ENCODE assay signal across 14 cellular contexts in genomic region chr4:168618577-168619265, GRCh38.
A peak's percentile ranks its signal among the peaks of the same experiment; 100 is the strongest.
DNase-seq lines count a peak whose midpoint lies in the region; ATAC-seq and TF ChIP-seq lines count a peak whose summit lies in the region.
"Had no signal": no experiment of that assay in that cellular context is flagged by ENCODE, and none has a peak within 500 bp of the region (broad histone marks: within the 10 kb centered on the region; RNA-seq: fewer than 3 reads in every experiment).

No MANE protein-coding gene starts in this region.

- H3K4me1 Mint-ChIP-seq in naive thymus-derived CD4-positive, alpha-beta T cell: no peaks in the 10 kb centered on the region
- no peaks in the 10 kb centered on the region for H3K4me1 Mint-ChIP-seq in T-helper 2 cell treated with Interferon-gamma antibody and Interleukin-4, amounts not matched to agents 5 μg/mL and 100 μg/mL, for 36 hours (ENCODE audit: low read depth)

- no peaks in the 10 kb centered on the region for H3K9me3 ChIP-seq in skeletal muscle satellite cell (replicated peaks; ENCODE audit: low read length)
- no peaks in the 10 kb centered on the region for H3K9me3 ChIP-seq in naive thymus-derived CD4-positive, alpha-beta T cell (ENCODE audit: control insufficient read depth in 2 of 3, low read length in 3 of 3)
- H3K9me3 ChIP-seq: HAP-1 had no signal

- peak overlapping the region; percentile 54 for H3K4me2 ChIP-seq in skeletal muscle satellite cell (ENCODE audit: low read length)

- TF ChIP-seq RAD21 in Ishikawa (IDR thresholded peaks at IDR 0.05; ENCODE audit: low read depth): no peak

- peak; percentile 86 for ATAC-seq in left ventricle myocardium superior
- no peak for ATAC-seq in naive thymus-derived CD4-positive, alpha-beta T cell
- ATAC-seq: CD8-positive, alpha-beta T cell had no signal

- in situ Hi-C loops in astrocyte of the spinal cord (cut with HindIII; ENCODE audit: low sequenced_read_pairs) (no loop called here), ACHN (cut with HindIII; ENCODE audit: low pct_ligation_motif_present, low pct_unique_long_range_greater_than_20kb, low sequenced_read_pairs) (no loop called here)

- peak; percentile 90 for DNase-seq in astrocyte of the spinal cord (ENCODE audit: low read depth, low spot score)
- no peak for DNase-seq in left ventricle myocardium superior
- DNase-seq in ACHN: no peak
- no peak for DNase-seq in naive thymus-derived CD4-positive, alpha-beta T cell
- DNase-seq in T-helper 2 cell treated with Interferon-gamma antibody and Interleukin-4, amounts not matched to agents 5 μg/mL and 100 μg/mL, for 36 hours (ENCODE audit: low spot score): no peak
- DNase-seq: activated naive CD4-positive, alpha-beta T cell treated with anti-CD3 and anti-CD28 coated beads, Interleukin-2, amount 50 U/mL, for 16 hours; CD8-positive, alpha-beta T cell; SIG-M5; stimulated activated naive CD4-positive, alpha-beta T cell treated with Interleukin-2 at 50 U/mL for 16 hours had no signal

- no peak overlapping the region for H3K27ac ChIP-seq in naive thymus-derived CD4-positive, alpha-beta T cell (ENCODE audit: low read depth, low read length)
- H3K27ac ChIP-seq: VCaP had no signal

- H3K4me3 Mint-ChIP-seq in naive thymus-derived CD4-positive, alpha-beta T cell: no peak overlapping the region
- no peak overlapping the region for H3K4me3 Mint-ChIP-seq in T-helper 2 cell treated with Interferon-gamma antibody and Interleukin-4, amounts not matched to agents 5 μg/mL and 100 μg/mL, for 36 hours
- H3K4me3 Mint-ChIP-seq: CD8-positive, alpha-beta T cell; dendritic cell treated with granulocyte-macrophage colony-stimulating factor and Interleukin-4, amounts not matched to agents 40 ng/mL and 50 ng/mL, for 4 days had no signal

- peaks cover 82% of the 10 kb centered on the region for H3K4me1 ChIP-seq in skeletal muscle satellite cell (ENCODE audit: control insufficient read depth, insufficient read depth, low read length)
- no peaks in the 10 kb centered on the region for H3K4me1 ChIP-seq in naive thymus-derived CD4-positive, alpha-beta T cell (ENCODE audit: control insufficient read depth in 2 of 2, insufficient read depth in 2 of 2, low read length in 2 of 2)

- no peaks in the 10 kb centered on the region for H3K27me3 ChIP-seq in skeletal muscle satellite cell (ENCODE audit: control insufficient read depth, insufficient read depth, low read length)
- no peaks in the 10 kb centered on the region for H3K27me3 ChIP-seq in naive thymus-derived CD4-positive, alpha-beta T cell (ENCODE audit: control insufficient read depth in 2 of 2, insufficient read depth in 2 of 2, low read length in 2 of 2)

- intact Hi-C loops in left ventricle myocardium superior (cut with micrococcal nuclease): no loop called here
- intact Hi-C loops in naive thymus-derived CD4-positive, alpha-beta T cell (cut with micrococcal nuclease): no loop called here

- CTCF ChIA-PET in naive thymus-derived CD4-positive, alpha-beta T cell (lab: Charles Lee): interaction anchor here (0.5 kb wide), 1 partner anchor 76 kb away, joined by 4 read pairs; no protein-coding TSS in a partner anchor

- H3K4me3 ChIP-seq in astrocyte of the spinal cord (ENCODE audit: low read depth, low read length) (no peak overlapping the region), skeletal muscle satellite cell (ENCODE audit: low read length) (peak overlapping the region; percentile 15)
- H3K4me3 ChIP-seq in naive thymus-derived CD4-positive, alpha-beta T cell (ENCODE audit: low read length): no peak overlapping the region
- H3K4me3 ChIP-seq: HAP-1 had no signal

- H3K9me3 Mint-ChIP-seq in naive thymus-derived CD4-positive, alpha-beta T cell: no peaks in the 10 kb centered on the region
- H3K9me3 Mint-ChIP-seq in T-helper 2 cell treated with Interferon-gamma antibody and Interleukin-4, amounts not matched to agents 5 μg/mL and 100 μg/mL, for 36 hours: no peaks in the 10 kb centered on the region
- H3K9me3 Mint-ChIP-seq: CD8-positive, alpha-beta T cell; dendritic cell treated with granulocyte-macrophage colony-stimulating factor and Interleukin-4, amounts not matched to agents 40 ng/mL and 50 ng/mL, for 4 days had no signal

- H3K27ac Mint-ChIP-seq in naive thymus-derived CD4-positive, alpha-beta T cell: no peak overlapping the region
- no peak overlapping the region for H3K27ac Mint-ChIP-seq in T-helper 2 cell treated with Interferon-gamma antibody and Interleukin-4, amounts not matched to agents 5 μg/mL and 100 μg/mL, for 36 hours
- H3K27ac Mint-ChIP-seq: CD8-positive, alpha-beta T cell; dendritic cell treated with granulocyte-macrophage colony-stimulating factor and Interleukin-4, amounts not matched to agents 40 ng/mL and 50 ng/mL, for 4 days had no signal

- peaks cover 20 to 36% (median 30%) of the 10 kb centered on the region in 5 donors for H3K27me3 Mint-ChIP-seq in naive thymus-derived CD4-positive, alpha-beta T cell
- H3K27me3 Mint-ChIP-seq in T-helper 2 cell treated with Interferon-gamma antibody and Interleukin-4, amounts not matched to agents 5 μg/mL and 100 μg/mL, for 36 hours (ENCODE audit: low read depth): peaks cover 22% of the 10 kb centered on the region
- H3K27me3 Mint-ChIP-seq: dendritic cell treated with granulocyte-macrophage colony-stimulating factor and Interleukin-4, amounts not matched to agents 40 ng/mL and 50 ng/mL, for 4 days had no signal

- H3K9ac ChIP-seq in skeletal muscle satellite cell (ENCODE audit: low read depth, low read length): peak overlapping the region; percentile 83

- H3K36me3 ChIP-seq in skeletal muscle satellite cell (ENCODE audit: insufficient read depth, low read length): no peaks in the 10 kb centered on the region
- H3K36me3 ChIP-seq in naive thymus-derived CD4-positive, alpha-beta T cell (ENCODE audit: control insufficient read depth in 2 of 3, insufficient read depth in 3 of 3, low read length in 3 of 3): no peaks in the 10 kb centered on the region
- H3K36me3 ChIP-seq: HAP-1 had no signal

- peak; percentile 77 for TF ChIP-seq EP300 in Ishikawa (IDR thresholded peaks at IDR 0.05; ENCODE audit: borderline replicate concordance)

- POLR2A ChIA-PET in naive thymus-derived CD4-positive, alpha-beta T cell (lab: Charles Lee): no interaction called here

- no peak for TF ChIP-seq CTCF in astrocyte of the spinal cord (IDR thresholded peaks at IDR 0.05; ENCODE audit: low read depth, low read length)

- no peaks in the 10 kb centered on the region for H3K36me3 Mint-ChIP-seq in naive thymus-derived CD4-positive, alpha-beta T cell
- H3K36me3 Mint-ChIP-seq in T-helper 2 cell treated with Interferon-gamma antibody and Interleukin-4, amounts not matched to agents 5 μg/mL and 100 μg/mL, for 36 hours (ENCODE audit: low read depth): no peaks in the 10 kb centered on the region
- H3K36me3 Mint-ChIP-seq: CD8-positive, alpha-beta T cell had no signal

TF ChIP-seq in Ishikawa, 13 proteins besides CTCF, POLR2A, EP300 and RAD21:
- TF ChIP-seq ZBTB7A (IDR thresholded peaks at IDR 0.05; ENCODE audit: low read depth): no peak
- no peak for TF ChIP-seq CEBPB (IDR thresholded peaks at IDR 0.05)
- TF ChIP-seq NFIC (IDR thresholded peaks at IDR 0.05): peak; percentile 49
- TF ChIP-seq CREB1 (IDR thresholded peaks at IDR 0.05; ENCODE audit: low read depth): no peak
- TF ChIP-seq USF1 (IDR thresholded peaks at IDR 0.05): no peak
- no peak for TF ChIP-seq YY1 (IDR thresholded peaks at IDR 0.05; ENCODE audit: low read depth)
- no peak; the same call in 1 of the 2 replicates for TF ChIP-seq FOXM1 (IDR thresholded peaks at IDR 0.05; ENCODE audit: borderline replicate concordance, low read depth)
- peak; percentile 67 for TF ChIP-seq TCF12 (IDR thresholded peaks at IDR 0.05; ENCODE audit: low read depth)
- peak; percentile 47 for TF ChIP-seq MAX (IDR thresholded peaks at IDR 0.05)
- no peak for TF ChIP-seq TAF1 (IDR thresholded peaks at IDR 0.05; ENCODE audit: low read depth)
- TF ChIP-seq TEAD4 (IDR thresholded peaks at IDR 0.05): peak; percentile 83
- TF ChIP-seq REST (IDR thresholded peaks at IDR 0.05; ENCODE audit: low read depth): no peak
- no peak for TF ChIP-seq EGR1 (IDR thresholded peaks at IDR 0.05)
TF ChIP-seq in Ishikawa: peak in this region for 4.
